In the genomic region with DNA sequence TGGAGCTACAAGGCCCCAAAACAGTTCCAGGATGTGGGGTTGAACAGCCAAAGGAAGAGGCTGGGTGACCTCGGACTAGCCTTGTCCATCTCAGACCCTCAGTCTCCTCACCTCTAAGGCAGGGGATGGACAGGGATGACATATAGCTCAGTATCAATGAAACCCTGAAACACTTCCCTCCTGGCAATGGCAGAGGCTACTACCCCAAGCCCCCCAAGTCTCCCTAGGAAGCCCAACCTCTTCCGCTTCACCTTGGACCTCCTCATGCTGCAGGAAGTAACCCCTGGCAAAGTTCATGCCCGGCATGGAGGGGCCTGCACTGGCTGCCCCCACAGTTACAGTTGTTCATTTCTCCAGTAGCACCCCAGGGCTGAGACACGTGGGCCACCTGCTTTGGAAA, we compare ENCODE assay signal across 22 cellular contexts. TPM values are rescaled to one million over a fixed set of nuclear protein-coding genes. Genes with fewer than 3 reads are reported as not detected.
DNase-seq lines count a peak whose midpoint lies in the region; ATAC-seq, FAIRE-seq and TF ChIP-seq lines count a peak whose summit lies in the region.
"Had no signal": no experiment of that assay in that cellular context is flagged by ENCODE, and none has a peak within 500 bp of the region (broad histone marks: within the 10 kb centered on the region; RNA-seq: fewer than 3 reads in every experiment).

No MANE protein-coding gene starts in this region.

- WGBS in K562 (ENCODE audit: insufficient coverage, low coverage, missing lambda C conversion rate), result 96% methylated on average over 4 of the region's 4 CpGs
- WGBS in trophoblast cell (ENCODE audit: extremely low coverage, insufficient coverage, insufficient read length), result no CpG with 5 or more reads among the region's 4 CpGs
- WGBS in heart right ventricle, 2 donors, result 80 to 81% methylated on average over 4 of the region's 4 CpGs

- no peaks in the 10 kb centered on the region for H3K27me3 ChIP-seq in CD4-positive, alpha-beta T cell (ENCODE audit: control insufficient read depth, insufficient read depth, low read length)
- H3K27me3 ChIP-seq in GM23338 (ENCODE audit: insufficient read depth), result no peaks in the 10 kb centered on the region
- H3K27me3 ChIP-seq in K562 (ENCODE audit: control insufficient read depth in 2 of 2, insufficient read depth in 2 of 2, low read length in 2 of 2), result no peaks in the 10 kb centered on the region
- no peaks in the 10 kb centered on the region for H3K27me3 ChIP-seq in trophoblast cell (ENCODE audit: insufficient read depth, low read length)
- H3K27me3 ChIP-seq in heart right ventricle, result no peaks in the 10 kb centered on the region

- peaks cover 25% of the 10 kb centered on the region for H3F3A ChIP-seq in GM23338 (replicated peaks; ENCODE audit: low read depth)

- H3K36me3 ChIP-seq in GM23338 (ENCODE audit: insufficient read depth) (no peaks in the 10 kb centered on the region), K562 (ENCODE audit: control insufficient read depth, insufficient read depth, low read length) (peaks cover 80% of the 10 kb centered on the region), trophoblast cell (ENCODE audit: control insufficient read depth in 1 of 2, insufficient read depth in 2 of 2, low read length in 2 of 2) (peaks cover 48 to 55% of the 10 kb centered on the region in 2 experiments), heart right ventricle (peaks cover 0 to 81% (median 36%) of the 10 kb centered on the region in 9 donors)

- H3K27ac Mint-ChIP-seq in CD4-positive, alpha-beta T cell, result peak overlapping the region; percentile 94
- no peak overlapping the region; the same call in 1 of the 2 replicates for H3K27ac Mint-ChIP-seq in GM23338

- H3K23ac ChIP-seq in trophoblast cell (ENCODE audit: low read length), result no peak overlapping the region

- no TSS peak for BruUV-seq in K562 (replicated peaks; lab: Mats Ljungman, UMichigan)

- TF ChIP-seq EP300 in K562 (IDR thresholded peaks at IDR 0.05; ENCODE audit: low read length), result no peak

- CTCF ChIA-PET in CD4-positive, alpha-beta T cell (lab: Charles Lee), result no interaction called here
- CTCF ChIA-PET in K562 (lab: Yijun Ruan, JAX; ENCODE audit: low intra/inter-chr PET ratio), result no interaction called here

- H3K9me2 ChIP-seq in GM23338 (ENCODE audit: insufficient read depth), result no peaks in the 10 kb centered on the region

- no peak overlapping the region for H4K12ac ChIP-seq in trophoblast cell (ENCODE audit: low read depth, low read length)

- peaks cover 50% of the 10 kb centered on the region for H3K4me1 Mint-ChIP-seq in CD4-positive, alpha-beta T cell (ENCODE audit: low read depth)
- H3K4me1 Mint-ChIP-seq in GM23338, result peaks cover 38% of the 10 kb centered on the region

- peak; percentile 3; the same call in 1 of the 2 replicates for TF ChIP-seq POLR2A in K562 (conservative IDR thresholded peaks at IDR 0.05)

- peaks cover 48% of the 10 kb centered on the region for H3K79me1 ChIP-seq in trophoblast cell (ENCODE audit: low read length)

- TF ChIP-seq CTCF in CD4-positive, alpha-beta T cell (IDR thresholded peaks at IDR 0.05), result no peak
- TF ChIP-seq CTCF in GM23338 (conservative IDR thresholded peaks at IDR 0.05; ENCODE audit: low read depth in 2 of 2) (no peak), K562 (IDR thresholded peaks at IDR 0.05 in 2 of 3, conservative IDR thresholded peaks at IDR 0.05 in 1 of 3; ENCODE audit: insufficient read depth in 2 of 3, low read depth in 1 of 3, low read length in 3 of 3) (no peak), heart right ventricle (IDR thresholded peaks at IDR 0.05) (no peak)

- 0 out of 2 replicates have a peak overlapping the region, but pooled peaks have one; percentile 6 for H3K4me2 ChIP-seq in GM23338
- no peak overlapping the region for H3K4me2 ChIP-seq in K562 (ENCODE audit: insufficient read depth, low read length)
- H3K4me2 ChIP-seq in trophoblast cell (ENCODE audit: low read length), result no peak overlapping the region

- H4K20me1 ChIP-seq in GM23338 (replicated peaks; ENCODE audit: insufficient read depth), result no peaks in the 10 kb centered on the region; the same call in 1 of the 2 replicates
- peaks cover 6% of the 10 kb centered on the region; the same call in 1 of the 2 replicates for H4K20me1 ChIP-seq in K562 (replicated peaks; ENCODE audit: control insufficient read depth, insufficient read depth, low read length)

- no peak for FAIRE-seq in K562 (lab: Jason Lieb, UNC)
- FAIRE-seq: small intestine had no signal

- peak overlapping the region; percentile 27 for H4K8ac ChIP-seq in trophoblast cell (ENCODE audit: low read depth, low read length)

- H3K79me2 ChIP-seq in GM23338 (replicated peaks; ENCODE audit: insufficient read depth) (no peaks in the 10 kb centered on the region), K562 (ENCODE audit: control insufficient read depth, insufficient read depth, low read length) (peaks cover 26% of the 10 kb centered on the region; the same call in 2 of the 3 replicates), trophoblast cell (ENCODE audit: control insufficient read depth, insufficient read depth, low read length, poor library complexity) (peaks cover 12% of the 10 kb centered on the region)

- peak overlapping the region in 1 of 2 experiments; percentile 59; a peak in 1 of 4 replicates for H3K9ac ChIP-seq in K562 (ENCODE audit: insufficient read depth in 1 of 2, low read depth in 2 of 2, low read length in 2 of 2)
- no peak overlapping the region for H3K9ac ChIP-seq in trophoblast cell (ENCODE audit: low read length)

- H3K36me3 Mint-ChIP-seq in CD4-positive, alpha-beta T cell (ENCODE audit: low read depth), result peaks cover 83% of the 10 kb centered on the region
- H3K36me3 Mint-ChIP-seq in GM23338 (ENCODE audit: low read depth), result peaks cover 54% of the 10 kb centered on the region

- peak overlapping the region; percentile 99 for H4K91ac ChIP-seq in trophoblast cell (ENCODE audit: low read depth, low read length)

- H3K27me3 Mint-ChIP-seq in CD4-positive, alpha-beta T cell, result no peaks in the 10 kb centered on the region
- peaks cover 18% of the 10 kb centered on the region for H3K27me3 Mint-ChIP-seq in GM23338 (ENCODE audit: insufficient read depth, low read depth, poor library complexity)

- H3K4me3 Mint-ChIP-seq in CD4-positive, alpha-beta T cell, result peak overlapping the region; percentile 62
- no peak overlapping the region for H3K4me3 Mint-ChIP-seq in GM23338

- intact Hi-C loops in CD4-positive, alpha-beta T cell (cut with DNase I, micrococcal nuclease), result no loop called here
- intact Hi-C loops in K562 (cut with micrococcal nuclease) (loop anchor here (5.0 to 10.0 kb wide), 2 partner anchors 117 to 244 kb away; a partner anchor contains a TSS), heart right ventricle (cut with DNase I) (loop anchor here in 5 of 10 donors (5.0 to 10.0 kb wide), 6 partner anchors 37 to 254 kb away; a partner anchor contains a TSS)

- H3K4ac ChIP-seq in trophoblast cell (ENCODE audit: low read depth, low read length), result no peak overlapping the region

- H3K4me3 ChIP-seq in GM23338 (no peak overlapping the region), K562 (no peak overlapping the region), trophoblast cell (ENCODE audit: low read depth, low read length) (no peak overlapping the region), heart right ventricle (no peak overlapping the region)
- H3K4me3 ChIP-seq: lower lobe of right lung, thoracic aorta had no signal

- ATAC-seq in CD4-positive, alpha-beta T cell (ENCODE audit: poor library complexity), result no peak
- ATAC-seq in GM23338 (no peak), K562 (no peak), HG02884 (IDR thresholded peaks at IDR 0.05; ENCODE audit: unreplicated experiment) (no peak), heart right ventricle (no peak), GM21528 (IDR thresholded peaks at IDR 0.05; ENCODE audit: low FRiP score, unreplicated experiment) (no peak)
- ATAC-seq: HCT116, lower lobe of right lung had no signal

- no peaks in the 10 kb centered on the region for H3K9me3 ChIP-seq in CD4-positive, alpha-beta T cell (ENCODE audit: control insufficient read depth, low read length)
- H3K9me3 ChIP-seq in K562 (replicated peaks; ENCODE audit: control insufficient read depth, insufficient read depth, low read depth, low read length) (no peaks in the 10 kb centered on the region; the same call in 1 of the 2 replicates), trophoblast cell (ENCODE audit: insufficient read depth, low read depth, low read length) (no peaks in the 10 kb centered on the region), heart right ventricle (no peaks in the 10 kb centered on the region)
- H3K9me3 ChIP-seq: lower lobe of right lung, thoracic aorta had no signal

- H3K9me3 Mint-ChIP-seq in CD4-positive, alpha-beta T cell, result no peaks in the 10 kb centered on the region
- H3K9me3 Mint-ChIP-seq in GM23338, result peaks cover 3% of the 10 kb centered on the region; the same call in 2 of the 3 replicates

- H3K9me1 ChIP-seq in K562 (ENCODE audit: control insufficient read depth, insufficient read depth, low read length), result peaks cover 5% of the 10 kb centered on the region

- H3K18ac ChIP-seq in trophoblast cell (ENCODE audit: low read length), result no peak overlapping the region

- POLR2A ChIA-PET in CD4-positive, alpha-beta T cell (lab: Charles Lee), result no interaction called here
- POLR2A ChIA-PET in K562 (lab: Yijun Ruan, JAX), result interaction anchor here (0.7 kb wide), 1 partner anchor 16 kb away, joined by 3 read pairs; no protein-coding TSS in a partner anchor

- in situ Hi-C loops in K562 (cut with MboI), result loop anchor here (25.0 kb wide), 1 partner anchor 242 kb away; no protein-coding TSS in a partner anchor

- H2BK5ac ChIP-seq in trophoblast cell (ENCODE audit: low read depth, low read length, poor library complexity), result peak overlapping the region; percentile 27

- peak overlapping the region; percentile 21 for H2AK5ac ChIP-seq in trophoblast cell (ENCODE audit: low read length)

- H2AFZ ChIP-seq in GM23338 (no peak overlapping the region), K562 (ENCODE audit: low read depth, low read length) (no peak overlapping the region), trophoblast cell (ENCODE audit: insufficient read depth, low read length, poor library complexity) (no peak overlapping the region)

- H3K27ac ChIP-seq in CD4-positive, alpha-beta T cell (ENCODE audit: low read depth, low read length), result no peak overlapping the region
- H3K27ac ChIP-seq in GM23338 (ENCODE audit: low read depth) (0 out of 2 replicates have a peak overlapping the region, but pooled peaks have one; percentile 50), K562 (ENCODE audit: extremely low read depth, low read depth, low read length) (no peak overlapping the region), trophoblast cell (ENCODE audit: low read depth, low read length) (peak overlapping the region; percentile 38), heart right ventricle (peak overlapping the region in 2 of 10 donors; percentile 32 to 96)

- DNase-seq in CD4-positive, alpha-beta T cell, result no peak
- DNase-seq in GM23338 (ENCODE audit: low spot score), result no peak
- no peak for DNase-seq in K562 (ENCODE audit: extremely low read depth in 1 of 4, low spot score in 3 of 4)
- no peak for DNase-seq in trophoblast cell
- no peak for DNase-seq in heart right ventricle
- DNase-seq: activated CD8-positive, alpha-beta memory T cell treated with anti-CD3 and anti-CD28 coated beads for 24 hours; activated naive CD4-positive, alpha-beta T cell treated with Interleukin-2 at 50 U/mL for 16 hours; activated T-cell treated with anti-CD3 and anti-CD28 coated beads, Interleukin-2, amount 50 U/mL, for 1 hour; central memory CD4-positive, alpha-beta T cell; dermis blood vessel endothelial cell; lower lobe of right lung; NCI-H1092 treated with DMSO at 0.1 percent for 48 hours; NCI-H1930; NCI-H2227 treated with DMSO at 0.1 percent for 48 hours; NCI-H69; nucleus accumbens; small intestine; T-helper 9 cell had no signal

- no peak overlapping the region for H3K14ac ChIP-seq in trophoblast cell (ENCODE audit: low read length)

- H3K4me1 ChIP-seq in GM23338 (ENCODE audit: insufficient read depth), result peaks cover 30% of the 10 kb centered on the region
- H3K4me1 ChIP-seq in K562 (replicated peaks in 1 of 2; ENCODE audit: control insufficient read depth in 2 of 2, insufficient read depth in 2 of 2, low read length in 2 of 2), result peaks cover 42 to 52% of the 10 kb centered on the region in 2 experiments
- peaks cover 50 to 61% of the 10 kb centered on the region in 2 experiments for H3K4me1 ChIP-seq in trophoblast cell (ENCODE audit: control insufficient read depth in 1 of 2, insufficient read depth in 2 of 2, low read length in 2 of 2)
- H3K4me1 ChIP-seq in heart right ventricle, result peaks cover 29 to 46% (median 45%) of the 10 kb centered on the region in 9 donors

- H2BK120ac ChIP-seq in trophoblast cell (ENCODE audit: insufficient read depth, low read length, poor library complexity), result no peak overlapping the region

- peak overlapping the region; percentile 84 for H2BK12ac ChIP-seq in trophoblast cell (ENCODE audit: low read length)

- TF ChIP-seq RAD21 in K562 (CRISPR knock-in tag; conservative IDR thresholded peaks at IDR 0.05 in 1 of 2, IDR thresholded peaks at IDR 0.05 in 1 of 2), result no peak

RNA-seq across cellular contexts. Expression of a gene that starts 10.6 kb away (rescaled TPM):
- total RNA-seq in CD4-positive, alpha-beta T cell, result 10 to 100 TPM; 27.3 to 29.7 TPM
- 8.0 and 9.7 TPM in 2 replicates for total RNA-seq in GM23338 (2014; rRNA removed; shearing (Covaris generic))
- polyA plus RNA-seq in GM23338 (2016; fragmentation: Nextera tagmentation; extraction: Ambion mirVana) (8.2 and 11.0 TPM in 2 replicates), K562 (2011; rRNA removed) (3.6 and 5.0 TPM in 2 replicates), K562 (2014; fragmentation: Illumina TruSeq; extraction: Trizol) (9.8 and 13.2 TPM in 2 replicates), K562 (2014; fragmentation: Nextera tagmentation; extraction: Ambion mirVana) (under 1 TPM; 0.60 to 0.79 TPM), K562 (2014; rRNA removed) (8.8 and 11.3 TPM in 2 replicates), heart right ventricle (10 to 100 TPM; 11.3 to 11.5 TPM)
- 9.7 and 23.9 TPM in 2 replicates for total RNA-seq in K562 (2011; cell fraction: chromatin; rRNA removed; ENCODE audit: low replicate concordance)
- 14.2 and 16.3 TPM in 2 replicates for total RNA-seq in K562 (2011; cell fraction: nucleolus; rRNA removed)
- 17.3 and 25.1 TPM in 2 replicates for total RNA-seq in K562 (2011; cell fraction: nucleoplasm; rRNA removed)
- total RNA-seq in K562 (2014; rRNA removed) (8.0 and 10.8 TPM in 2 replicates), K562 (2014; rRNA removed; fragmentation: Illumina TruSeq; extraction: Trizol) (2.2 and 3.3 TPM in 2 replicates), K562 (2015; rRNA removed; fragmentation: Illumina TruSeq; extraction: Trizol) (5.5 and 7.0 TPM in 2 replicates), K562 (2021) (16.5 and 18.0 TPM in 2 replicates), heart right ventricle (10 to 100 TPM; 12.6 to 19.2 (median 16.4) TPM)
- polyA plus RNA-seq in K562 (2011; cell fraction: cytosol; rRNA removed), result 6.2 and 8.2 TPM in 2 replicates
- polyA plus RNA-seq in K562 (2011; cell fraction: nucleus; rRNA removed), result 4.3 and 6.3 TPM in 2 replicates
- 10.0 and 27.9 TPM in 2 replicates for polyA plus RNA-seq in K562 (2012)
- 3.7 and 4.4 TPM in 2 replicates for polyA minus RNA-seq in K562 (2011; rRNA and poly(A)+ RNA removed)
- polyA minus RNA-seq in K562 (2011; cell fraction: cytosol; rRNA and poly(A)+ RNA removed), result 3.2 and 4.2 TPM in 2 replicates
- polyA minus RNA-seq in K562 (2011; cell fraction: nucleus; rRNA and poly(A)+ RNA removed), result 6.8 and 8.3 TPM in 2 replicates
- 24.7 and 26.3 TPM in 2 replicates for polyA plus RNA-seq in trophoblast cell (2013)

RNA-seq across cellular contexts. Expression of a gene that starts 33.2 kb away (rescaled TPM):
- total RNA-seq in CD4-positive, alpha-beta T cell, result 100 to 1,000 TPM; 406 to 416 TPM
- 6.7 and 7.9 TPM in 2 replicates for total RNA-seq in GM23338 (2014; rRNA removed; shearing (Covaris generic))
- polyA plus RNA-seq in GM23338 (2016; fragmentation: Nextera tagmentation; extraction: Ambion mirVana), result 0.99 and 1.4 TPM in 2 replicates
- total RNA-seq in K562 (2011; cell fraction: chromatin; rRNA removed; ENCODE audit: low replicate concordance), result 64.3 and 157 TPM in 2 replicates
- 136 and 144 TPM in 2 replicates for total RNA-seq in K562 (2011; cell fraction: nucleolus; rRNA removed)
- total RNA-seq in K562 (2011; cell fraction: nucleoplasm; rRNA removed), result 124 and 158 TPM in 2 replicates
- 18.6 and 25.8 TPM in 2 replicates for total RNA-seq in K562 (2014; rRNA removed)
- 10.4 and 12.3 TPM in 2 replicates for total RNA-seq in K562 (2014; rRNA removed; fragmentation: Illumina TruSeq; extraction: Trizol)
- total RNA-seq in K562 (2015; rRNA removed; fragmentation: Illumina TruSeq; extraction: Trizol), result 14.7 and 17.2 TPM in 2 replicates
- total RNA-seq in K562 (2021), result 131 and 159 TPM in 2 replicates
- 11.8 and 13.4 TPM in 2 replicates for polyA plus RNA-seq in K562 (2011; rRNA removed)
- 15.8 and 29.1 TPM in 2 replicates for polyA plus RNA-seq in K562 (2011; cell fraction: cytosol; rRNA removed)
- 32.7 and 67.7 TPM in 2 replicates for polyA plus RNA-seq in K562 (2011; cell fraction: nucleus; rRNA removed)
- polyA plus RNA-seq in K562 (2012), result 114 and 117 TPM in 2 replicates
- polyA plus RNA-seq in K562 (2014; fragmentation: Illumina TruSeq; extraction: Trizol), result 45.7 and 64.4 TPM in 2 replicates
- polyA plus RNA-seq in K562 (2014; fragmentation: Nextera tagmentation; extraction: Ambion mirVana), result under 1 TPM; 0.24 to 0.77 TPM
- polyA plus RNA-seq in K562 (2014; rRNA removed), result 35.2 and 37.8 TPM in 2 replicates
- polyA minus RNA-seq in K562 (2011; rRNA and poly(A)+ RNA removed), result 8.5 and 9.4 TPM in 2 replicates
- polyA minus RNA-seq in K562 (2011; cell fraction: cytosol; rRNA and poly(A)+ RNA removed), result 77.3 and 101 TPM in 2 replicates
- 19.0 and 20.9 TPM in 2 replicates for polyA minus RNA-seq in K562 (2011; cell fraction: nucleus; rRNA and poly(A)+ RNA removed)
- polyA plus RNA-seq in trophoblast cell (2013), result 140 and 142 TPM in 2 replicates
- total RNA-seq in heart right ventricle, result 10 to 100 TPM in 8 of 10 donors, 1 to 10 TPM in 2; 9.7 to 44.9 (median 13.2) TPM
- 10 to 100 TPM; 14.0 to 19.9 TPM for polyA plus RNA-seq in heart right ventricle

RNA-seq across cellular contexts. Expression of a gene that starts 43.4 kb away (rescaled TPM):
- total RNA-seq in CD4-positive, alpha-beta T cell, result 10 to 100 TPM; 21.1 to 26.8 TPM
- 2.7 and 3.0 TPM in 2 replicates for total RNA-seq in GM23338 (2014; rRNA removed; shearing (Covaris generic))
- 4.9 and 7.4 TPM in 2 replicates for polyA plus RNA-seq in GM23338 (2016; fragmentation: Nextera tagmentation; extraction: Ambion mirVana)
- 2.5 and 4.1 TPM in 2 replicates for total RNA-seq in K562 (2011; cell fraction: chromatin; rRNA removed; ENCODE audit: low replicate concordance)
- total RNA-seq in K562 (2011; cell fraction: nucleolus; rRNA removed), result 2.6 and 4.3 TPM in 2 replicates
- 2.5 and 2.7 TPM in 2 replicates for total RNA-seq in K562 (2011; cell fraction: nucleoplasm; rRNA removed)
- 3.5 and 6.7 TPM in 2 replicates for total RNA-seq in K562 (2014; rRNA removed)
- 0.54 and 1.6 TPM in 2 replicates for total RNA-seq in K562 (2014; rRNA removed; fragmentation: Illumina TruSeq; extraction: Trizol)
- total RNA-seq in K562 (2015; rRNA removed; fragmentation: Illumina TruSeq; extraction: Trizol), result 5.2 and 5.5 TPM in 2 replicates
- 6.0 and 6.9 TPM in 2 replicates for total RNA-seq in K562 (2021)
- polyA plus RNA-seq in K562 (2011; rRNA removed), result 2.8 and 5.8 TPM in 2 replicates
- polyA plus RNA-seq in K562 (2011; cell fraction: cytosol; rRNA removed), result 5.3 and 10.7 TPM in 2 replicates
- 5.0 and 5.1 TPM in 2 replicates for polyA plus RNA-seq in K562 (2011; cell fraction: nucleus; rRNA removed)
- 9.2 and 11.3 TPM in 2 replicates for polyA plus RNA-seq in K562 (2012)
- 2.2 and 3.4 TPM in 2 replicates for polyA plus RNA-seq in K562 (2014; fragmentation: Illumina TruSeq; extraction: Trizol)
- 1 to 10 TPM in 1 of 2 experiments, under 1 TPM in 1; 0.83 to 1.4 TPM for polyA plus RNA-seq in K562 (2014; fragmentation: Nextera tagmentation; extraction: Ambion mirVana)
- polyA plus RNA-seq in K562 (2014; rRNA removed), result 3.4 and 3.5 TPM in 2 replicates
- 0.69 and 0.84 TPM in 2 replicates for polyA minus RNA-seq in K562 (2011; rRNA and poly(A)+ RNA removed)
- 2.3 and 2.5 TPM in 2 replicates for polyA minus RNA-seq in K562 (2011; cell fraction: cytosol; rRNA and poly(A)+ RNA removed)
- 1.9 and 2.3 TPM in 2 replicates for polyA minus RNA-seq in K562 (2011; cell fraction: nucleus; rRNA and poly(A)+ RNA removed)
- polyA plus RNA-seq in trophoblast cell (2013), result 3.2 TPM in 2 replicates
- total RNA-seq in heart right ventricle, result 1 to 10 TPM in 9 of 10 donors, under 1 TPM in 1; 1.00 to 5.8 (median 2.3) TPM
- polyA plus RNA-seq in heart right ventricle, result 10 to 100 TPM in 1 of 2 donors, 1 to 10 TPM in 1; 2.5 to 12.6 TPM

RNA-seq across cellular contexts. Expression of a gene that starts 55.8 kb away (rescaled TPM):
- 1 to 10 TPM; 6.8 to 7.7 TPM for total RNA-seq in CD4-positive, alpha-beta T cell
- total RNA-seq in GM23338 (2014; rRNA removed; shearing (Covaris generic)), result 9.3 and 9.5 TPM in 2 replicates
- polyA plus RNA-seq in GM23338 (2016; fragmentation: Nextera tagmentation; extraction: Ambion mirVana) (8.1 and 10.6 TPM in 2 replicates), K562 (2011; rRNA removed) (3.0 and 3.9 TPM in 2 replicates), K562 (2014; fragmentation: Illumina TruSeq; extraction: Trizol) (3.0 and 3.1 TPM in 2 replicates), K562 (2014; fragmentation: Nextera tagmentation; extraction: Ambion mirVana) (1 to 10 TPM; 1.2 to 1.8 TPM), K562 (2014; rRNA removed) (3.1 and 5.2 TPM in 2 replicates), heart right ventricle (10 to 100 TPM in 1 of 2 donors, 1 to 10 TPM in 1; 3.8 to 11.3 TPM)
- 24.4 and 50.0 TPM in 2 replicates for total RNA-seq in K562 (2011; cell fraction: chromatin; rRNA removed; ENCODE audit: low replicate concordance)
- total RNA-seq in K562 (2011; cell fraction: nucleolus; rRNA removed), result 29.5 and 29.9 TPM in 2 replicates
- total RNA-seq in K562 (2011; cell fraction: nucleoplasm; rRNA removed), result 34.4 and 41.6 TPM in 2 replicates
- total RNA-seq in K562 (2014; rRNA removed) (2.8 and 4.3 TPM in 2 replicates), K562 (2014; rRNA removed; fragmentation: Illumina TruSeq; extraction: Trizol) (1.5 and 1.6 TPM in 2 replicates), K562 (2015; rRNA removed; fragmentation: Illumina TruSeq; extraction: Trizol) (1.7 and 1.8 TPM in 2 replicates), K562 (2021) (2.3 and 2.7 TPM in 2 replicates), heart right ventricle (1 to 10 TPM; 1.2 to 4.7 (median 2.0) TPM)
- polyA plus RNA-seq in K562 (2011; cell fraction: cytosol; rRNA removed), result 2.3 and 3.1 TPM in 2 replicates
- 18.6 and 23.2 TPM in 2 replicates for polyA plus RNA-seq in K562 (2011; cell fraction: nucleus; rRNA removed)
- 2.8 and 6.9 TPM in 2 replicates for polyA plus RNA-seq in K562 (2012)
- 1.9 and 2.4 TPM in 2 replicates for polyA minus RNA-seq in K562 (2011; rRNA and poly(A)+ RNA removed)
- polyA minus RNA-seq in K562 (2011; cell fraction: cytosol; rRNA and poly(A)+ RNA removed), result 2.0 and 3.7 TPM in 2 replicates
- polyA minus RNA-seq in K562 (2011; cell fraction: nucleus; rRNA and poly(A)+ RNA removed), result 5.4 and 6.3 TPM in 2 replicates
- polyA plus RNA-seq in trophoblast cell (2013), result 2.8 and 3.3 TPM in 2 replicates

RNA-seq across cellular contexts. Expression of a gene that starts 56.4 kb away (rescaled TPM):
- total RNA-seq in CD4-positive, alpha-beta T cell, result 100 to 1,000 TPM; 367 to 388 TPM
- 166 and 204 TPM in 2 replicates for total RNA-seq in GM23338 (2014; rRNA removed; shearing (Covaris generic))
- polyA plus RNA-seq in GM23338 (2016; fragmentation: Nextera tagmentation; extraction: Ambion mirVana) (204 and 207 TPM in 2 replicates), K562 (2011; rRNA removed) (39.2 and 59.3 TPM in 2 replicates), K562 (2014; fragmentation: Illumina TruSeq; extraction: Trizol) (138 and 160 TPM in 2 replicates), K562 (2014; fragmentation: Nextera tagmentation; extraction: Ambion mirVana) (1 to 10 TPM; 7.3 to 9.4 TPM), K562 (2014; rRNA removed) (93.8 and 107 TPM in 2 replicates), heart right ventricle (10 to 100 TPM; 55.5 to 65.6 TPM)
- 232 and 237 TPM in 2 replicates for total RNA-seq in K562 (2011; cell fraction: chromatin; rRNA removed; ENCODE audit: low replicate concordance)
- total RNA-seq in K562 (2011; cell fraction: nucleolus; rRNA removed), result 95.1 and 105 TPM in 2 replicates
- total RNA-seq in K562 (2011; cell fraction: nucleoplasm; rRNA removed), result 117 and 149 TPM in 2 replicates
- total RNA-seq in K562 (2014; rRNA removed) (85.0 and 99.3 TPM in 2 replicates), K562 (2014; rRNA removed; fragmentation: Illumina TruSeq; extraction: Trizol) (69.9 and 78.2 TPM in 2 replicates), K562 (2015; rRNA removed; fragmentation: Illumina TruSeq; extraction: Trizol) (85.9 and 88.7 TPM in 2 replicates), K562 (2021) (196 and 211 TPM in 2 replicates), heart right ventricle (100 to 1,000 TPM; 101 to 151 (median 108) TPM)
- 36.1 and 60.0 TPM in 2 replicates for polyA plus RNA-seq in K562 (2011; cell fraction: cytosol; rRNA removed)
- polyA plus RNA-seq in K562 (2011; cell fraction: nucleus; rRNA removed), result 43.7 and 55.9 TPM in 2 replicates
- 121 and 132 TPM in 2 replicates for polyA plus RNA-seq in K562 (2012)
- polyA minus RNA-seq in K562 (2011; rRNA and poly(A)+ RNA removed), result 53.3 and 64.4 TPM in 2 replicates
- 50.4 and 56.1 TPM in 2 replicates for polyA minus RNA-seq in K562 (2011; cell fraction: cytosol; rRNA and poly(A)+ RNA removed)
- 40.3 and 68.6 TPM in 2 replicates for polyA minus RNA-seq in K562 (2011; cell fraction: nucleus; rRNA and poly(A)+ RNA removed)
- 233 and 238 TPM in 2 replicates for polyA plus RNA-seq in trophoblast cell (2013)

Comparison
In these comparisons a context has a peak if more than half of its experiments do, and no peak if none do; other contexts are left out.
1. H3K27ac ChIP-seq: peak in GM23338 (single experiment) and trophoblast cell (single experiment); none in CD4-positive, alpha-beta T cell (single experiment) and K562 (single experiment).